ENCODE assay signal across 1 cellular context in genomic region chr15:31365655-31366127, GRCh38.
A peak's percentile ranks its signal among the peaks of the same experiment; 100 is the strongest.
TF ChIP-seq lines count a peak whose summit lies in the region.

No MANE protein-coding gene starts in this region.

TF ChIP-seq in K562, 482 proteins besides CTCF, POLR2A, EP300 and RAD21 (continued from another document and continues in another):
- peak; percentile 71 for TF ChIP-seq SMAD4 (CRISPR knock-in tag; conservative IDR thresholded peaks at IDR 0.05)
- no peak for TF ChIP-seq SPI1 (IDR thresholded peaks at IDR 0.05; ENCODE audit: borderline replicate concordance, low read depth, low read length)
- no peak for TF ChIP-seq PATZ1 (CRISPR knock-in tag; IDR thresholded peaks at IDR 0.05; ENCODE audit: borderline replicate concordance)
- TF ChIP-seq ZBTB17 (CRISPR knock-in tag; IDR thresholded peaks at IDR 0.05) = no peak
- TF ChIP-seq TCFL5 (CRISPR knock-in tag; conservative IDR thresholded peaks at IDR 0.05) = no peak
- no peak for TF ChIP-seq NFIX (CRISPR knock-in tag; IDR thresholded peaks at IDR 0.05; ENCODE audit: low read depth)
- no peak for TF ChIP-seq KDM5B (IDR thresholded peaks at IDR 0.05; ENCODE audit: insufficient replicate concordance, low read depth, low read length)
- TF ChIP-seq FOXK1 (CRISPR knock-in tag; IDR thresholded peaks at IDR 0.05; ENCODE audit: borderline replicate concordance) = no peak
- no peak for TF ChIP-seq MCM2 (IDR thresholded peaks at IDR 0.05; ENCODE audit: low read depth)
- peak in 1 of 2 experiments; percentile 42; a peak in 1 of 4 replicates for TF ChIP-seq HDAC1 (IDR thresholded peaks at IDR 0.05)
- no peak for TF ChIP-seq ZNF76 (CRISPR knock-in tag; IDR thresholded peaks at IDR 0.05; ENCODE audit: borderline replicate concordance)
- no peak for TF ChIP-seq PPARD (CRISPR knock-in tag; IDR thresholded peaks at IDR 0.05)
- TF ChIP-seq DNMT1 (IDR thresholded peaks at IDR 0.05) = no peak
- no peak for TF ChIP-seq FOS (IDR thresholded peaks at IDR 0.05; ENCODE audit: extremely low read depth, insufficient read length)
- TF ChIP-seq NEUROD1 (IDR thresholded peaks at IDR 0.05; ENCODE audit: borderline replicate concordance, low read depth, low read length, partially characterized antibody) = no peak
- peak; percentile 75 for TF ChIP-seq VEZF1 (CRISPR knock-in tag; IDR thresholded peaks at IDR 0.05)
- TF ChIP-seq OTX1 (CRISPR knock-in tag; IDR thresholded peaks at IDR 0.05) = no peak
- TF ChIP-seq KDM2B (CRISPR knock-in tag; IDR thresholded peaks at IDR 0.05) = no peak
- peak; percentile 35; the same call in 1 of the 2 replicates for TF ChIP-seq NFIC (IDR thresholded peaks at IDR 0.05)
- TF ChIP-seq NCOA4 (IDR thresholded peaks at IDR 0.05; ENCODE audit: partially characterized antibody) = no peak
- peak; percentile 36 for TF ChIP-seq SAP30 (IDR thresholded peaks at IDR 0.05; ENCODE audit: borderline replicate concordance, insufficient read depth, low read depth, low read length, poor library complexity, severe bottlenecking)
- TF ChIP-seq ELK1 (CRISPR knock-in tag; IDR thresholded peaks at IDR 0.05) = no peak
- TF ChIP-seq ZSCAN32 (CRISPR knock-in tag; IDR thresholded peaks at IDR 0.05) = no peak
- TF ChIP-seq FOSL1 (tag; conservative IDR thresholded peaks at IDR 0.05) = no peak
- TF ChIP-seq ZBTB12 (CRISPR knock-in tag; IDR thresholded peaks at IDR 0.05) = no peak
- no peak for TF ChIP-seq CREBBP (IDR thresholded peaks at IDR 0.05; ENCODE audit: low read depth, low read length)
- TF ChIP-seq AFF1 (IDR thresholded peaks at IDR 0.05; ENCODE audit: low read depth in 1 of 2, partially characterized antibody in 2 of 2) = no peak
- TF ChIP-seq ZNF407 (IDR thresholded peaks at IDR 0.05; ENCODE audit: low read depth) = no peak
- TF ChIP-seq ETV5 (CRISPR knock-in tag; IDR thresholded peaks at IDR 0.05; ENCODE audit: low read depth) = peak; percentile 50; the same call in 1 of the 2 replicates
- no peak for TF ChIP-seq TSHZ1 (CRISPR knock-in tag; IDR thresholded peaks at IDR 0.05)
- TF ChIP-seq CBFA2T3 (IDR thresholded peaks at IDR 0.05) = peak; percentile 80
- TF ChIP-seq RNF219 (CRISPR knock-in tag; IDR thresholded peaks at IDR 0.05) = no peak
- no peak for TF ChIP-seq ZNF12 (CRISPR knock-in tag; IDR thresholded peaks at IDR 0.05)
